Comparison of ENCODE assay signal across 8 cellular contexts in the genomic region with DNA sequence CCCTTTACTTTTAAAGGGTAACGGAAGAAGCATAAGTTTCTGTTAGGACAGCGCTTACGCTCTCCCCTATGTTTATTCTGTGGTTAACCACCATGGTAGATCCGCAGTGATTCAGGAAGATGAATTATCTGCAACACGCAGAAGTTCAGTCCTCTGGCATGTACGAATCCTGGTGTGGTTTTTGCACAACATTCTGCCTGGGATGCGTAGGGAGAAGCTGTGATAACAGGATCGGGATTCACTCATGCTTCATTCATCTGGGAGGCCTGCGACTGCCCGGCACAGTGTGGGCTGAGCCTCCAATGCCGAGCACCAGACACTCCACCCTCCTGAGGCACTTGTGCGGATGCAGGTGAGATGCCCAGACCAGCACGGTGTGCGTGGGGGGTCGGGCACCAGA.
DNase-seq lines count a peak whose midpoint lies in the region; ATAC-seq and TF ChIP-seq lines count a peak whose summit lies in the region.
"Not testable (repeated sequence)": the region's sequence is repeated elsewhere in the genome, so short reads cannot be mapped to it uniquely, and the experiment has no call there.

No MANE protein-coding gene starts in this region.

- not testable (repeated sequence) for H3K27me3 Mint-ChIP-seq in activated CD8-positive, alpha-beta T cell treated with anti-CD3 and anti-CD28 coated beads for 36 hours; natural killer cell (ENCODE audit: low read depth in 2 of 2)

- not testable (repeated sequence) for H3K4me3 ChIP-seq in AG04449 (ENCODE audit: low read depth, low read length); Jurkat, Clone E6-1 (ENCODE audit: low read length)

- intact Hi-C loops in activated CD8-positive, alpha-beta T cell treated with anti-CD3 and anti-CD28 coated beads for 36 hours (cut with micrococcal nuclease); natural killer cell (cut with micrococcal nuclease): not testable (repeated sequence)

- CTCF ChIA-PET in AG04449 (lab: Yijun Ruan, JAX); activated CD8-positive, alpha-beta T cell treated with anti-CD3 and anti-CD28 coated beads for 36 hours (lab: Charles Lee): not testable (repeated sequence)

- not testable (repeated sequence) for H3K9me3 Mint-ChIP-seq in activated CD8-positive, alpha-beta T cell treated with anti-CD3 and anti-CD28 coated beads for 36 hours; natural killer cell

- not testable (repeated sequence) for H3K4me3 Mint-ChIP-seq in activated CD8-positive, alpha-beta T cell treated with anti-CD3 and anti-CD28 coated beads for 36 hours
- H3K4me3 Mint-ChIP-seq in natural killer cell = peak overlapping the region; percentile 42

- not testable (repeated sequence) for H3K36me3 Mint-ChIP-seq in activated CD8-positive, alpha-beta T cell treated with anti-CD3 and anti-CD28 coated beads for 36 hours (ENCODE audit: low read depth); natural killer cell

- TF ChIP-seq CTCF in AG04449 (IDR thresholded peaks at IDR 0.05; ENCODE audit: insufficient read depth, low read length, missing control alignments); activated CD8-positive, alpha-beta T cell treated with anti-CD3 and anti-CD28 coated beads for 36 hours (IDR thresholded peaks at IDR 0.05); natural killer cell (IDR thresholded peaks at IDR 0.05): not testable (repeated sequence)

- H3K4me1 Mint-ChIP-seq in activated CD8-positive, alpha-beta T cell treated with anti-CD3 and anti-CD28 coated beads for 36 hours (ENCODE audit: low read depth) = peaks cover 18% of the 10 kb centered on the region
- H3K4me1 Mint-ChIP-seq in natural killer cell = peaks cover 14 to 17% of the 10 kb centered on the region in 2 donors

- ATAC-seq in activated CD8-positive, alpha-beta T cell treated with anti-CD3 and anti-CD28 coated beads for 36 hours = peak; percentile 80
- peak; percentile 44 to 67 (median 53) for ATAC-seq in natural killer cell

- POLR2A ChIA-PET in AG04449 (lab: Yijun Ruan, JAX); activated CD8-positive, alpha-beta T cell treated with anti-CD3 and anti-CD28 coated beads for 36 hours (lab: Charles Lee): not testable (repeated sequence)

- DNase-seq in AG04449 (ENCODE audit: low read depth, low spot score) (peak; percentile 65), Daoy (ENCODE audit: low read depth) (peak; percentile 81), OCI-M1 (lab: John Stamatoyannopoulos, UW) (peak; percentile 23), brain pericyte (ENCODE audit: low read depth, low spot score) (peak; percentile 45), fibroblast of peridontal ligament (ENCODE audit: extremely low read depth) (peak; percentile 87)
- DNase-seq in Jurkat, Clone E6-1 (ENCODE audit: low read depth, low spot score) = peak; percentile 51
- peak; percentile 23 for DNase-seq in activated CD8-positive, alpha-beta T cell treated with anti-CD3 and anti-CD28 coated beads for 36 hours
- not testable (repeated sequence) for DNase-seq in natural killer cell

- H3K27ac Mint-ChIP-seq in activated CD8-positive, alpha-beta T cell treated with anti-CD3 and anti-CD28 coated beads for 36 hours; natural killer cell: not testable (repeated sequence)
